In genomic region chr11:58577441-58578135, GRCh38 we compare ENCODE assay signal across 8 cellular contexts. TPM values are rescaled to one million over a fixed set of nuclear protein-coding genes. Genes with fewer than 3 reads are reported as not detected.
DNase-seq lines count a peak whose midpoint lies in the region; ATAC-seq, FAIRE-seq and TF ChIP-seq lines count a peak whose summit lies in the region.

No MANE protein-coding gene starts in this region.

- DNase-seq in CMK (ENCODE audit: low read depth) = peak; percentile 79
- peak; percentile 17 for DNase-seq in hepatic stellate cell (ENCODE audit: low spot score)
- peak; percentile 83 for DNase-seq in smooth muscle cell (lab: John Stamatoyannopoulos, UW; ENCODE audit: unreplicated experiment)
- no peak for DNase-seq in D721Med (ENCODE audit: insufficient read length, low spot score)

- TF ChIP-seq CTCF in SU-DHL-6 (IDR thresholded peaks at IDR 0.05; ENCODE audit: insufficient read depth, low read length, poor library complexity, severe bottlenecking) (no peak), smooth muscle cell (IDR thresholded peaks at IDR 0.05; ENCODE audit: borderline replicate concordance, insufficient read depth, poor library complexity, severe bottlenecking) (no peak), D721Med (IDR thresholded peaks at IDR 0.05; ENCODE audit: insufficient read depth, missing control alignments) (no peak)

- H3F3A ChIP-seq in SU-DHL-6 (ENCODE audit: insufficient read depth) = peaks cover 28% of the 10 kb centered on the region
- peaks cover 16% of the 10 kb centered on the region for H3F3A ChIP-seq in smooth muscle cell (ENCODE audit: low read depth)

- H4K20me1 ChIP-seq in SU-DHL-6 (ENCODE audit: low read depth, low read length) = peaks cover 8% of the 10 kb centered on the region; the same call in 1 of the 2 replicates
- H4K20me1 ChIP-seq in smooth muscle cell (ENCODE audit: low read depth) = peaks cover 28% of the 10 kb centered on the region

- peak overlapping the region; percentile 97 for H3K4me2 ChIP-seq in SU-DHL-6 (ENCODE audit: low read depth, low read length, poor library complexity, severe bottlenecking)
- H3K4me2 ChIP-seq in smooth muscle cell = peak overlapping the region; percentile 89

- no peak for FAIRE-seq in D721Med (lab: Jason Lieb, UNC)

- H3K9me2 ChIP-seq in SU-DHL-6 (replicated peaks; ENCODE audit: insufficient read depth, low read length) = no peaks in the 10 kb centered on the region

- H3K4me3 ChIP-seq in SU-DHL-6 (ENCODE audit: insufficient read depth, low read length, poor library complexity, severe bottlenecking) (peak overlapping the region; percentile 89), smooth muscle cell (peak overlapping the region; percentile 78)

- peak overlapping the region; percentile 97 for H3K27ac ChIP-seq in SU-DHL-6 (ENCODE audit: low read depth, low read length)
- H3K27ac ChIP-seq in adipose tissue (ENCODE audit: low read depth, low read length) = peak overlapping the region; percentile 44
- peak overlapping the region; percentile 100 for H3K27ac ChIP-seq in smooth muscle cell (ENCODE audit: low read depth)

- peaks cover 15% of the 10 kb centered on the region for H3K36me3 ChIP-seq in SU-DHL-6 (ENCODE audit: low read length)
- no peaks in the 10 kb centered on the region for H3K36me3 ChIP-seq in smooth muscle cell (ENCODE audit: low read depth)

- H3K9ac ChIP-seq in SU-DHL-6 (ENCODE audit: low read length) = peak overlapping the region; percentile 96
- peak overlapping the region; percentile 100 for H3K9ac ChIP-seq in smooth muscle cell (ENCODE audit: low read depth)

- no peak overlapping the region for H2AFZ ChIP-seq in SU-DHL-6 (ENCODE audit: low read depth, low read length, severe bottlenecking)
- no peak overlapping the region for H2AFZ ChIP-seq in smooth muscle cell (ENCODE audit: low read depth)

- peaks cover 74% of the 10 kb centered on the region for H3K79me2 ChIP-seq in SU-DHL-6 (ENCODE audit: insufficient read depth, low read length)
- H3K79me2 ChIP-seq in smooth muscle cell (ENCODE audit: low read depth) = peaks cover 30% of the 10 kb centered on the region

- H3K9me3 ChIP-seq in SU-DHL-6 (ENCODE audit: insufficient read depth, low read length) (no peaks in the 10 kb centered on the region), smooth muscle cell (replicated peaks; ENCODE audit: low read depth) (no peaks in the 10 kb centered on the region)

- peaks cover 29% of the 10 kb centered on the region for H3K4me1 ChIP-seq in smooth muscle cell (ENCODE audit: low read depth)

- ATAC-seq in GM19463 (IDR thresholded peaks at IDR 0.05; ENCODE audit: unreplicated experiment) = peak; percentile 46
- ATAC-seq in HG03575 (IDR thresholded peaks at IDR 0.05; ENCODE audit: extremely low read depth, insufficient number of reproducible peaks, low FRiP score, unreplicated experiment) = peak; percentile 33

- no peaks in the 10 kb centered on the region for H3K27me3 ChIP-seq in SU-DHL-6 (ENCODE audit: low read length)
- no peaks in the 10 kb centered on the region for H3K27me3 ChIP-seq in smooth muscle cell (ENCODE audit: low read depth)

- WGBS in adipose tissue, 3 donors = 0 to 1% (median 0%) methylated on average over 22 of the region's 22 CpGs
- whole genome bisulfite sequencing in smooth muscle cell (ENCODE audit: low lambda C conversion rate) = under 1% methylated on average over 22 of the region's 22 CpGs

RNA-seq across cellular contexts. Expression of gene ZFP91, which starts 1.3 kb away (rescaled TPM):
- 10 to 100 TPM; 10.8 to 31.7 (median 23.8) TPM for polyA plus RNA-seq in adipose tissue
- total RNA-seq in smooth muscle cell = 43.0 and 47.4 TPM in 2 replicates
- polyA plus RNA-seq in smooth muscle cell = 14.5 and 16.9 TPM in 2 replicates

RNA-seq across cellular contexts. Expression of gene LPXN, which starts 1.9 kb away (rescaled TPM):
- 1 to 10 TPM; 3.3 to 7.5 (median 5.6) TPM for polyA plus RNA-seq in adipose tissue
- 1.9 and 2.1 TPM in 2 replicates for total RNA-seq in smooth muscle cell
- polyA plus RNA-seq in smooth muscle cell = 2.7 and 4.0 TPM in 2 replicates

RNA-seq across cellular contexts. Expression of gene CNTF, which starts 44.9 kb away (rescaled TPM):
- under 1 TPM; 0.16 to 0.64 (median 0.56) TPM for polyA plus RNA-seq in adipose tissue
- 2.2 and 3.9 TPM in 2 replicates for total RNA-seq in smooth muscle cell
- polyA plus RNA-seq in smooth muscle cell = 0.45 and 0.66 TPM in 2 replicates

Comparison
In these comparisons a context has a peak if more than half of its experiments do, and no peak if none do; other contexts are left out.
1. H3K27ac ChIP-seq: peak in every context shown above with its lines; median percentile 100 in smooth muscle cell; 97 in SU-DHL-6; 44 in adipose tissue.